ENCODE assay signal across 28 cellular contexts in genomic region chr2:101500175-101500574, GRCh38. TPM values are rescaled to one million over a fixed set of nuclear protein-coding genes. Genes with fewer than 3 reads are reported as not detected.
DNase-seq lines count a peak whose midpoint lies in the region; FAIRE-seq and TF ChIP-seq lines count a peak whose summit lies in the region.
"Had no signal": no experiment of that assay in that cellular context is flagged by ENCODE, and none has a peak within 500 bp of the region (broad histone marks: within the 10 kb centered on the region; RNA-seq: fewer than 3 reads in every experiment).

No MANE protein-coding gene starts in this region.

- H3K9ac ChIP-seq in GM23248 (no peak overlapping the region), SK-N-MC (ENCODE audit: insufficient read length) (no peak overlapping the region)

- H3K4me3 ChIP-seq in GM23248 (no peak overlapping the region), SK-N-MC (peak overlapping the region; percentile 20; the same call in 1 of the 2 replicates), osteoblast (ENCODE audit: insufficient read depth, low read length) (no peak overlapping the region)
- H3K4me3 ChIP-seq: GM12878, tibial nerve had no signal

- no peaks in the 10 kb centered on the region for H3K9me3 ChIP-seq in GM23248 (ENCODE audit: low read depth)
- H3K9me3 ChIP-seq in SK-N-MC (ENCODE audit: low read depth, low read length), result no peaks in the 10 kb centered on the region
- no peaks in the 10 kb centered on the region for H3K9me3 ChIP-seq in osteoblast (ENCODE audit: low read depth, low read length)
- H3K9me3 ChIP-seq: gastrocnemius medialis, tibial nerve had no signal

- in situ Hi-C loops in GM23248 (cut with MboI), result loop anchor here (25.0 kb wide), 1 partner anchor 337 kb away; no protein-coding TSS in a partner anchor

- peak overlapping the region; percentile 69 for H2AFZ ChIP-seq in GM23248
- H2AFZ ChIP-seq in osteoblast (ENCODE audit: low read length), result no peak overlapping the region

- TF ChIP-seq CTCF in osteoblast (IDR thresholded peaks at IDR 0.05; ENCODE audit: extremely low read depth, low read depth, low read length), result no peak

- H3K27me3 ChIP-seq in GM23248 (replicated peaks; ENCODE audit: insufficient read depth) (no peaks in the 10 kb centered on the region), osteoblast (ENCODE audit: insufficient read depth, low read length) (no peaks in the 10 kb centered on the region)
- H3K27me3 ChIP-seq: gastrocnemius medialis, tibial nerve had no signal

- 22 to 24% methylated on average over 2 of the region's 2 CpGs for WGBS in GM23248 (ENCODE audit: low coverage in 1 of 2, low lambda C conversion rate in 2 of 2, missing lambda C conversion rate in 2 of 2), 2 experiments

- H3K4me1 ChIP-seq in GM23248 (ENCODE audit: insufficient read depth), result peaks cover 17% of the 10 kb centered on the region
- H3K4me1 ChIP-seq in osteoblast (ENCODE audit: insufficient read depth, low read length), result peaks cover 24% of the 10 kb centered on the region

- peak overlapping the region; percentile 47 for H3K4me2 ChIP-seq in GM23248 (ENCODE audit: unreplicated experiment)
- H3K4me2 ChIP-seq in osteoblast (ENCODE audit: insufficient read depth, low read length), result peak overlapping the region; percentile 65

- H4K20me1 ChIP-seq in GM23248 (ENCODE audit: insufficient read depth), result no peaks in the 10 kb centered on the region
- H4K20me1 ChIP-seq in osteoblast (ENCODE audit: insufficient read depth, low read length), result no peaks in the 10 kb centered on the region

- FAIRE-seq in frontal cortex (lab: Jason Lieb, UNC), result no peak
- FAIRE-seq: GM12878, GM19239, small intestine had no signal

- no peak overlapping the region for H3K27ac ChIP-seq in GM23248
- 0 out of 2 replicates have a peak overlapping the region, but pooled peaks have one; percentile 46 for H3K27ac ChIP-seq in SK-N-MC
- H3K27ac ChIP-seq in osteoblast (ENCODE audit: low read depth, low read length), result peak overlapping the region; percentile 78
- H3K27ac ChIP-seq: HL-60, tibial nerve had no signal

- peak; percentile 40 for DNase-seq in GM23248
- DNase-seq in SK-N-MC (ENCODE audit: low read depth, low spot score), result peak; percentile 45
- peak; percentile 87 for DNase-seq in fibroblast of peridontal ligament (ENCODE audit: extremely low read depth)
- DNase-seq in osteoblast (ENCODE audit: insufficient read length, low spot score, missing footprints), result no peak
- no peak for DNase-seq in NCI-H1417 (lab: John Stamatoyannopoulos, UW)
- no peak for DNase-seq in NOMO-1 treated with DMSO at 0.1 percent for 48 hours (lab: John Stamatoyannopoulos, UW; ENCODE audit: unreplicated experiment)
- no peak for DNase-seq in frontal cortex (ENCODE audit: low spot score in 2 of 2)
- no peak for DNase-seq in HuH-7 (ENCODE audit: low spot score)
- DNase-seq: activated naive CD4-positive, alpha-beta T cell treated with anti-CD3 and anti-CD28 coated beads, Interleukin-2, amount 50 U/mL, for 16 hours; activated T-cell treated with anti-CD3 and anti-CD28 coated beads, Interleukin-2, amount 50 U/mL, for 72 hours; CD8-positive, alpha-beta T cell; cortex of kidney; DMS53; gastrocnemius medialis; NCI-H187; NCI-H345; NK-92 treated with Interleukin-12 subunit alpha and Interleukin-12 subunit beta, amount 100 ng/mL, for 24 hours; RPMI8226; small intestine; stimulated activated CD4-positive, alpha-beta T cell treated with anti-CD3 and anti-CD28 coated beads, Interleukin-2, amount 100 ng/mL, for 48 hours; stimulated activated naive CD4-positive, alpha-beta T cell treated with Interleukin-2 at 50 U/mL for 16 hours; T-helper 9 cell had no signal

- H3K36me3 ChIP-seq in GM23248 (ENCODE audit: low read depth), result no peaks in the 10 kb centered on the region
- no peaks in the 10 kb centered on the region for H3K36me3 ChIP-seq in SK-N-MC (ENCODE audit: insufficient read depth, low read length)
- H3K36me3 ChIP-seq in osteoblast (ENCODE audit: insufficient read depth, low read length), result no peaks in the 10 kb centered on the region
- H3K36me3 ChIP-seq: gastrocnemius medialis, tibial nerve had no signal

- H3K79me2 ChIP-seq in GM23248 (ENCODE audit: insufficient read depth) (no peaks in the 10 kb centered on the region), osteoblast (ENCODE audit: insufficient read depth, low read length) (no peaks in the 10 kb centered on the region)

- H3F3A ChIP-seq in GM23248 (ENCODE audit: insufficient read depth), result peaks cover 17% of the 10 kb centered on the region

- H3K9me2 ChIP-seq in GM23248 (ENCODE audit: insufficient read depth), result no peaks in the 10 kb centered on the region

RNA-seq across cellular contexts. Expression of gene RFX8, which starts 25.3 kb away (rescaled TPM):
- total RNA-seq in GM23248 (2014; rRNA removed; shearing (Covaris generic)), result 5.1 and 6.4 TPM in 2 replicates
- 4.4 and 5.9 TPM in 2 replicates for polyA plus RNA-seq in GM23248 (2016; fragmentation: Nextera tagmentation; extraction: Ambion mirVana)
- total RNA-seq in osteoblast (7.6 and 10.0 TPM in 2 replicates), frontal cortex (0.41 TPM)
- total RNA-seq: CD8-positive, alpha-beta T cell; GM12878; progenitor cell of endocrine pancreas had no signal
- polyA plus RNA-seq: neural cell had no signal

Comparison
In these comparisons a context has a peak if more than half of its experiments do, and no peak if none do; other contexts are left out.
1. DNase-seq: peak in GM23248 (single experiment), SK-N-MC (single experiment) and fibroblast of peridontal ligament (single experiment); none in osteoblast (single experiment), NCI-H1417 (0 of 3), NOMO-1 treated with DMSO at 0.1 percent for 48 hours (single experiment), frontal cortex (0 of 2) and HuH-7 (single experiment).